In genomic region chr5:10596310-10596703, GRCh38 we compare ENCODE assay signal across 1 cellular context.
TF ChIP-seq lines count a peak whose summit lies in the region.

No MANE protein-coding gene starts in this region.

TF ChIP-seq in K562, 482 proteins besides CTCF, POLR2A, EP300 and RAD21 (continued from another document):
- TF ChIP-seq WHSC1 (IDR thresholded peaks at IDR 0.05; ENCODE audit: low read length), result no peak
- no peak for TF ChIP-seq ZBTB33 (CRISPR knock-in tag; IDR thresholded peaks at IDR 0.05)
- no peak for TF ChIP-seq BRD9 (IDR thresholded peaks at IDR 0.05; ENCODE audit: low read depth, partially characterized antibody)
- no peak for TF ChIP-seq ZNF165 (CRISPR knock-in tag; IDR thresholded peaks at IDR 0.05; ENCODE audit: borderline replicate concordance)
- no peak for TF ChIP-seq BACH1 (tag; IDR thresholded peaks at IDR 0.05)
- TF ChIP-seq NR2C2 (CRISPR knock-in tag; IDR thresholded peaks at IDR 0.05), result no peak
- 0 out of 2 replicates have a peak, but pooled peaks have one; percentile 1 for TF ChIP-seq NR2C2 (tag; IDR thresholded peaks at IDR 0.05)
- peak; percentile 34; the same call in 1 of the 2 replicates for TF ChIP-seq SMARCA5 (IDR thresholded peaks at IDR 0.05)
- no peak for TF ChIP-seq CAMTA2 (CRISPR knock-in tag; conservative IDR thresholded peaks at IDR 0.05)
- TF ChIP-seq HEY1 (CRISPR knock-in tag; IDR thresholded peaks at IDR 0.05; ENCODE audit: borderline replicate concordance), result no peak
- TF ChIP-seq SMAD1 (IDR thresholded peaks at IDR 0.05; ENCODE audit: low read depth, low read length, partially characterized antibody), result no peak
- no peak for TF ChIP-seq RB1 (IDR thresholded peaks at IDR 0.05; ENCODE audit: low read depth)
- no peak for TF ChIP-seq CSDE1 (IDR thresholded peaks at IDR 0.05)
- TF ChIP-seq RBM39 (optimal IDR thresholded peaks at IDR 0.05; ENCODE audit: low read depth, low read length), result no peak
- TF ChIP-seq ZKSCAN3 (CRISPR knock-in tag; IDR thresholded peaks at IDR 0.05), result no peak
- TF ChIP-seq, protein P1, sequence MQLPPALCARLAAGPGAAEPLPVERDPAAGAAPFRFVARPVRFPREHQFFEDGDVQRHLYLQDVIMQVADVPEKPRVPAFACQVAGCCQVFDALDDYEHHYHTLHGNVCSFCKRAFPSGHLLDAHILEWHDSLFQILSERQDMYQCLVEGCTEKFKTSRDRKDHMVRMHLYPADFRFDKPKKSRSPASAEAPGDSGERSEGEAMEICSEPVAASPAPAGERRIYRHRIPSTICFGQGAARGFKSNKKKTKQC (CRISPR knock-in tag; IDR thresholded peaks at IDR 0.05), result no peak
- TF ChIP-seq BHLHE40 (IDR thresholded peaks at IDR 0.05; ENCODE audit: low read length), result no peak
- TF ChIP-seq ZNF263 (CRISPR knock-in tag; IDR thresholded peaks at IDR 0.05; ENCODE audit: borderline replicate concordance), result no peak
- TF ChIP-seq HNRNPH1 (optimal IDR thresholded peaks at IDR 0.05; ENCODE audit: low read depth, low read length), result no peak
- TF ChIP-seq YBX1 (IDR thresholded peaks at IDR 0.05), result no peak
- no peak for TF ChIP-seq CBFA2T3 (IDR thresholded peaks at IDR 0.05)
- TF ChIP-seq ZNF217 (CRISPR knock-in tag; IDR thresholded peaks at IDR 0.05), result no peak
- TF ChIP-seq MEF2D (tag; conservative IDR thresholded peaks at IDR 0.05; ENCODE audit: low read depth), result no peak
- no peak for TF ChIP-seq ZNF75A (CRISPR knock-in tag; IDR thresholded peaks at IDR 0.05)
- TF ChIP-seq SRSF1 (IDR thresholded peaks at IDR 0.05; ENCODE audit: low read depth, low read length), result no peak
- TF ChIP-seq ZNF146 (CRISPR knock-in tag; IDR thresholded peaks at IDR 0.05; ENCODE audit: unreplicated experiment), result peak; percentile 99
- no peak for TF ChIP-seq RBBP5 (IDR thresholded peaks at IDR 0.05; ENCODE audit: borderline replicate concordance, insufficient read depth, low read length, poor library complexity, severe bottlenecking)
- no peak for TF ChIP-seq ZNF57 (CRISPR knock-in tag; IDR thresholded peaks at IDR 0.05)
- TF ChIP-seq ZNF584 (CRISPR knock-in tag; IDR thresholded peaks at IDR 0.05; ENCODE audit: low read depth), result no peak
- TF ChIP-seq ZSCAN29 (IDR thresholded peaks at IDR 0.05), result no peak
- no peak for TF ChIP-seq CUX1 (CRISPR knock-in tag; IDR thresholded peaks at IDR 0.05)
- no peak for TF ChIP-seq RHOXF2B (CRISPR knock-in tag; conservative IDR thresholded peaks at IDR 0.05)
